ENCODE assay signal across 1 cellular context in the genomic region with DNA sequence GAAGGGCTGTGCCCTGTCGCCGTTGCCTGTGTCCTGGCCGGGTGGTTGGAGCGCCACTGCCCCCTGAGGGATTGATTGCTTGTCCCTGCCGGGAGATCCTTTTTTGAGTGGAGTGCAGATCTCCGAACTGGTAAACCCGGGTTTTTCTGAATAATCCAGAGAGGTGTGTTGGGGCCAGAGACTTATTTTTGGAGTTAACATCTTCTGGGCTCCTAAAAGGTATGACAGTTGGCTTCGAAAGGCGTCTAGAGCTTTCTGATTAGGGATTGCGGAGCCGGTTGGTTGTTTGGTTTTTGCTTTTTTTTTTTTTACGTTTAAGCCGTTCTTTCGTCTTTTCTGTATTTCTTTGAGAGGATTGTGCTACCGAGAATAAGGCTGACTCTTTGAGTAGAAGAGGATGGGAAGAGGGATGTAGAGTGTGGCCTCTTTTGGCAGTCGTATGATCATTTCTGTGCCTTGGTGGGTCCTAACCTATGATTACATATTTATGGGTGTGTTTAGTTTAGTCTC.
TF ChIP-seq lines count a peak whose summit lies in the region.

No MANE protein-coding gene starts in this region.

TF ChIP-seq in SK-N-SH treated with all-trans-retinoic acid at 6 μM for 48 hours, 23 proteins besides CTCF, POLR2A, EP300 and RAD21 (continued from another document):
- TF ChIP-seq, protein P1, sequence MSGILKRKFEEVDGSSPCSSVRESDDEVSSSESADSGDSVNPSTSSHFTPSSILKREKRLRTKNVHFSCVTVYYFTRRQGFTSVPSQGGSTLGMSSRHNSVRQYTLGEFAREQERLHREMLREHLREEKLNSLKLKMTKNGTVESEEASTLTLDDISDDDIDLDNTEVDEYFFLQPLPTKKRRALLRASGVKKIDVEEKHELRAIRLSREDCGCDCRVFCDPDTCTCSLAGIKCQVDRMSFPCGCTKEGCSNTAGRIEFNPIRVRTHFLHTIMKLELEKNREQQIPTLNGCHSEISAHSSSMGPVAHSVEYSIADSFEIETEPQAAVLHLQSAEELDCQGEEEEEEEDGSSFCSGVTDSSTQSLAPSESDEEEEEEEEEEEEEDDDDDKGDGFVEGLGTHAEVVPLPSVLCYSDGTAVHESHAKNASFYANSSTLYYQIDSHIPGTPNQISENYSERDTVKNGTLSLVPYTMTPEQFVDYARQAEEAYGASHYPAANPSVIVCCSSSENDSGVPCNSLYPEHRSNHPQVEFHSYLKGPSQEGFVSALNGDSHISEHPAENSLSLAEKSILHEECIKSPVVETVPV (CRISPR knock-in tag; IDR thresholded peaks at IDR 0.05), result no peak
- no peak for TF ChIP-seq ZFP30 (CRISPR knock-in tag; IDR thresholded peaks at IDR 0.05)
- no peak for TF ChIP-seq ZNF8 (CRISPR knock-in tag; IDR thresholded peaks at IDR 0.05)
- TF ChIP-seq ZNF565 (CRISPR knock-in tag; conservative IDR thresholded peaks at IDR 0.05; ENCODE audit: low read depth), result no peak
- TF ChIP-seq ISL1 (CRISPR knock-in tag; IDR thresholded peaks at IDR 0.05), result no peak
- no peak for TF ChIP-seq BACH2 (CRISPR knock-in tag; IDR thresholded peaks at IDR 0.05; ENCODE audit: borderline replicate concordance)
- TF ChIP-seq OSR1 (CRISPR knock-in tag; IDR thresholded peaks at IDR 0.05), result no peak
- no peak for TF ChIP-seq ZNF70 (CRISPR knock-in tag; IDR thresholded peaks at IDR 0.05)
